18 cellular contexts compared by ENCODE assay signal in the genomic region with DNA sequence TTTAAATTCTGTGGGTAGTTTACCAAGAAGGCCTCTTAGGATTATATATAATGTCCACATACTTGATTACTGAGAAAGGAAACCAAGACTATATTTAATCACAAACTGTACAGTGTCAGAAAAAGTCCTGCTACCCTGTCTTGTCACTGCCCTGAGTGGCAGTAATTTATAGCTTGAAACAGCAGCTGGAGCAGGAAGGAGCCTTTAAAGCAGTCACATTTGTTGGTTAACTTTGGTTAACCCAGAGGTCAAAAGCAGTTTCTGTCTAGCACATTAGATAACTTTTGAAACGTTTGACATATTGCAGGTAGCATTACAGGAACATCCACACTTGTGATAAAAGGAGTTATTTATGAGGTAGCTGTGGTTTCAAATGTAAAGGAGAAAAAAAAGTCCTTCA.
DNase-seq lines count a peak whose midpoint lies in the region; ATAC-seq and TF ChIP-seq lines count a peak whose summit lies in the region.
"Had no signal": no experiment of that assay in that cellular context is flagged by ENCODE, and none has a peak within 500 bp of the region (broad histone marks: within the 10 kb centered on the region; RNA-seq: fewer than 3 reads in every experiment).

No MANE protein-coding gene starts in this region.

- ATAC-seq in SK-N-SH treated with all-trans-retinoic acid at 6 μM for 48 hours (peak; percentile 45), HG02840 (IDR thresholded peaks at IDR 0.05; ENCODE audit: low FRiP score, unreplicated experiment) (peak; percentile 76), body of pancreas (no peak)
- ATAC-seq in stimulated activated naive B cell treated with anti-CD40 and anti-IgM and Interleukin-4, amounts not matched to agents 10 μg/mL and 1 μg/mL and 100 μg/mL, for 72 hours (replicated peaks): peak; percentile 42 to 64
- ATAC-seq in natural killer cell treated with Interleukin-12 subunit alpha and Interleukin-12 subunit beta and Interleukin-15 and Interleukin-18, amount 100 ng/mL, for 72 hours: no peak
- ATAC-seq: gastroesophageal sphincter had no signal

- CTCF ChIA-PET in SK-N-SH (lab: Yijun Ruan, JAX): interaction anchor here (0.8 to 3.3 kb wide), 11 partner anchors 16 to 261 kb away, joined by 3 to 33 read pairs (median 4); no protein-coding TSS in a partner anchor
- CTCF ChIA-PET in A673 (lab: Charles Lee): no interaction called here

- no peaks in the 10 kb centered on the region for H4K20me1 ChIP-seq in SK-N-SH (ENCODE audit: insufficient read depth)

- H3K79me2 ChIP-seq in SK-N-SH (ENCODE audit: insufficient read depth): no peaks in the 10 kb centered on the region

- TF ChIP-seq RAD21 in SK-N-SH (IDR thresholded peaks at IDR 0.05; ENCODE audit: low read length): no peak

- H3F3A ChIP-seq in SK-N-SH (replicated peaks; ENCODE audit: insufficient read depth): no peaks in the 10 kb centered on the region

- no peak overlapping the region for H3K27ac Mint-ChIP-seq in stimulated activated naive B cell treated with anti-CD40 and anti-IgM and Interleukin-4, amounts not matched to agents 10 μg/mL and 1 μg/mL and 100 μg/mL, for 72 hours
- H3K27ac Mint-ChIP-seq in natural killer cell treated with Interleukin-12 subunit alpha and Interleukin-12 subunit beta and Interleukin-15 and Interleukin-18, amount 100 ng/mL, for 72 hours: no peak overlapping the region
- H3K27ac Mint-ChIP-seq: activated naive CD8-positive, alpha-beta T cell treated with anti-CD3 and anti-CD28 coated beads, Interleukin-2, amount 10 ng/mL, durations not matched to agents 7 days and 5 days; GM23338 had no signal

- H3K9me3 Mint-ChIP-seq in stimulated activated naive B cell treated with anti-CD40 and anti-IgM and Interleukin-4, amounts not matched to agents 10 μg/mL and 1 μg/mL and 100 μg/mL, for 72 hours: no peaks in the 10 kb centered on the region
- H3K9me3 Mint-ChIP-seq in natural killer cell treated with Interleukin-12 subunit alpha and Interleukin-12 subunit beta and Interleukin-15 and Interleukin-18, amount 100 ng/mL, for 72 hours: no peaks in the 10 kb centered on the region
- H3K9me3 Mint-ChIP-seq: activated naive CD8-positive, alpha-beta T cell treated with anti-CD3 and anti-CD28 coated beads, Interleukin-2, amount 10 ng/mL, durations not matched to agents 7 days and 5 days; GM23338 had no signal

- H3K4me1 ChIP-seq in SK-N-SH (ENCODE audit: control insufficient read depth in 1 of 2, insufficient read depth in 2 of 2, low read depth in 1 of 2, low read length in 1 of 2) (peaks cover 0 to 4% of the 10 kb centered on the region in 2 experiments; a peak in 2 of 4 replicates), body of pancreas (peaks cover 18% of the 10 kb centered on the region), A673 (ENCODE audit: insufficient read depth, low read length, poor library complexity, severe bottlenecking) (no peaks in the 10 kb centered on the region)
- H3K4me1 ChIP-seq: lower lobe of right lung had no signal

- no peak overlapping the region for H3K9ac ChIP-seq in SK-N-SH

- peaks cover 6 to 22% of the 10 kb centered on the region in 2 donors for H3K4me1 Mint-ChIP-seq in stimulated activated naive B cell treated with anti-CD40 and anti-IgM and Interleukin-4, amounts not matched to agents 10 μg/mL and 1 μg/mL and 100 μg/mL, for 72 hours
- H3K4me1 Mint-ChIP-seq in natural killer cell treated with Interleukin-12 subunit alpha and Interleukin-12 subunit beta and Interleukin-15 and Interleukin-18, amount 100 ng/mL, for 72 hours (ENCODE audit: low read depth in 2 of 2): no peaks in the 10 kb centered on the region
- H3K4me1 Mint-ChIP-seq: activated naive CD8-positive, alpha-beta T cell treated with anti-CD3 and anti-CD28 coated beads, Interleukin-2, amount 10 ng/mL, durations not matched to agents 7 days and 5 days had no signal

- H2AFZ ChIP-seq in SK-N-SH (ENCODE audit: low read depth): no peak overlapping the region
- H2AFZ ChIP-seq: GM23338 had no signal

- H3K9me2 ChIP-seq in SK-N-SH: no peaks in the 10 kb centered on the region

- no peaks in the 10 kb centered on the region for H3K27me3 Mint-ChIP-seq in stimulated activated naive B cell treated with anti-CD40 and anti-IgM and Interleukin-4, amounts not matched to agents 10 μg/mL and 1 μg/mL and 100 μg/mL, for 72 hours
- peaks cover 5 to 7% of the 10 kb centered on the region in 2 donors for H3K27me3 Mint-ChIP-seq in natural killer cell treated with Interleukin-12 subunit alpha and Interleukin-12 subunit beta and Interleukin-15 and Interleukin-18, amount 100 ng/mL, for 72 hours
- H3K27me3 Mint-ChIP-seq: activated naive CD8-positive, alpha-beta T cell treated with anti-CD3 and anti-CD28 coated beads, Interleukin-2, amount 10 ng/mL, durations not matched to agents 7 days and 5 days had no signal

- H3K27me3 ChIP-seq in SK-N-SH (ENCODE audit: insufficient read depth) (no peaks in the 10 kb centered on the region), body of pancreas (no peaks in the 10 kb centered on the region), A673 (replicated peaks; ENCODE audit: insufficient read depth, low read depth, low read length, poor library complexity) (no peaks in the 10 kb centered on the region)
- H3K27me3 ChIP-seq: gastroesophageal sphincter, ovary had no signal

- BruUV-seq in A673 (replicated peaks; lab: Mats Ljungman, UMichigan): no TSS peak

- peak overlapping the region in 1 of 2 experiments; percentile 73; a peak in 2 of 4 replicates for H3K27ac ChIP-seq in SK-N-SH (ENCODE audit: low read depth in 2 of 2, low read length in 1 of 2)
- peak overlapping the region in 2 of 4 donors; percentile 3 to 45 for H3K27ac ChIP-seq in body of pancreas
- no peak overlapping the region for H3K27ac ChIP-seq in A673 (ENCODE audit: low read depth, low read length, poor library complexity, severe bottlenecking)
- H3K27ac ChIP-seq: 22Rv1, gastroesophageal sphincter, lower lobe of right lung, ovary had no signal

- H3K4me3 ChIP-seq in SK-N-SH (ENCODE audit: low read depth in 2 of 2, low read length in 1 of 2) (no peak overlapping the region), body of pancreas (no peak overlapping the region), A673 (ENCODE audit: low read depth, low read length, poor library complexity, severe bottlenecking) (no peak overlapping the region)
- H3K4me3 ChIP-seq: gastroesophageal sphincter, GM23338, lower lobe of right lung, ovary had no signal

- 0 out of 4 replicates have a peak, but pooled peaks of 1 of the 2 experiments have one; percentile 10 for TF ChIP-seq EP300 in SK-N-SH (IDR thresholded peaks at IDR 0.05; ENCODE audit: borderline replicate concordance in 1 of 2, low read depth in 1 of 2, low read length in 1 of 2)

- H3K4me2 ChIP-seq in SK-N-SH: no peak overlapping the region
- H3K4me2 ChIP-seq: GM23338 had no signal

- intact Hi-C loops in body of pancreas (cut with DNase I) (no loop called here), A673 (cut with micrococcal nuclease; ENCODE audit: unreplicated experiment) (no loop called here)

- H3K36me3 Mint-ChIP-seq in stimulated activated naive B cell treated with anti-CD40 and anti-IgM and Interleukin-4, amounts not matched to agents 10 μg/mL and 1 μg/mL and 100 μg/mL, for 72 hours: no peaks in the 10 kb centered on the region
- no peaks in the 10 kb centered on the region for H3K36me3 Mint-ChIP-seq in natural killer cell treated with Interleukin-12 subunit alpha and Interleukin-12 subunit beta and Interleukin-15 and Interleukin-18, amount 100 ng/mL, for 72 hours
- H3K36me3 Mint-ChIP-seq: activated naive CD8-positive, alpha-beta T cell treated with anti-CD3 and anti-CD28 coated beads, Interleukin-2, amount 10 ng/mL, durations not matched to agents 7 days and 5 days had no signal

- DNase-seq in SK-N-SH (no peak), MV-4-11 (lab: John Stamatoyannopoulos, UW) (peak; percentile 7), body of pancreas (no peak), A673 (ENCODE audit: low spot score) (no peak)
- no peak for DNase-seq in stimulated activated naive B cell treated with anti-CD40 and anti-IgM and Interleukin-4, amounts not matched to agents 10 μg/mL and 1 μg/mL and 100 μg/mL, for 72 hours
- DNase-seq in natural killer cell treated with Interleukin-12 subunit alpha and Interleukin-12 subunit beta and Interleukin-15 and Interleukin-18, amount 100 ng/mL, for 72 hours (ENCODE audit: low spot score): no peak
- DNase-seq: activated naive CD8-positive, alpha-beta T cell treated with anti-CD3 and anti-CD28 coated beads, Interleukin-2, amount 10 ng/mL, durations not matched to agents 7 days and 5 days; lower lobe of right lung; NCI-H82; ovary; stimulated activated CD4-positive, alpha-beta T cell treated with anti-CD3 and anti-CD28 coated beads, Interleukin-1b, Interleukin-23, amount 100 ng/mL, for 48 hours; stimulated activated naive CD4-positive, alpha-beta T cell treated with Interleukin-2 at 50 U/mL for 16 hours; T-helper 2 cell had no signal

- POLR2A ChIA-PET in SK-N-SH (lab: Yijun Ruan, JAX) (no interaction called here), A673 (lab: Charles Lee; ENCODE audit: low non-redundant PET) (no interaction called here)

- H3K4me3 Mint-ChIP-seq in stimulated activated naive B cell treated with anti-CD40 and anti-IgM and Interleukin-4, amounts not matched to agents 10 μg/mL and 1 μg/mL and 100 μg/mL, for 72 hours: no peak overlapping the region
- no peak overlapping the region for H3K4me3 Mint-ChIP-seq in natural killer cell treated with Interleukin-12 subunit alpha and Interleukin-12 subunit beta and Interleukin-15 and Interleukin-18, amount 100 ng/mL, for 72 hours
- H3K4me3 Mint-ChIP-seq: activated naive CD8-positive, alpha-beta T cell treated with anti-CD3 and anti-CD28 coated beads, Interleukin-2, amount 10 ng/mL, durations not matched to agents 7 days and 5 days; GM23338 had no signal

- no peak for TF ChIP-seq CTCF in SK-N-SH (IDR thresholded peaks at IDR 0.05)
- peak in 1 of 7 experiments; percentile 8 for TF ChIP-seq CTCF in body of pancreas (IDR thresholded peaks at IDR 0.05)
- TF ChIP-seq CTCF in A673 (conservative IDR thresholded peaks at IDR 0.05; ENCODE audit: low read depth, low read length): no peak

- no peaks in the 10 kb centered on the region for H3K9me3 ChIP-seq in SK-N-SH
- H3K9me3 ChIP-seq in body of pancreas: no peaks in the 10 kb centered on the region
- H3K9me3 ChIP-seq in A673 (ENCODE audit: low read depth, low read length, poor library complexity, severe bottlenecking): no peaks in the 10 kb centered on the region
- H3K9me3 ChIP-seq: gastroesophageal sphincter, lower lobe of right lung, ovary had no signal

- H3K36me3 ChIP-seq in SK-N-SH (replicated peaks in 1 of 2; ENCODE audit: control insufficient read depth in 1 of 2, insufficient read depth in 2 of 2, low read length in 1 of 2) (no peaks in the 10 kb centered on the region), body of pancreas (replicated peaks in 1 of 2; ENCODE audit: insufficient read depth in 1 of 2, low read depth in 2 of 2) (no peaks in the 10 kb centered on the region), A673 (ENCODE audit: insufficient read depth, low read length, poor library complexity, severe bottlenecking) (no peaks in the 10 kb centered on the region)
- H3K36me3 ChIP-seq: gastroesophageal sphincter, lower lobe of right lung, ovary had no signal

- TF ChIP-seq POLR2A in body of pancreas (IDR thresholded peaks at IDR 0.05): no peak

- WGBS in SK-N-SH (ENCODE audit: low lambda C conversion rate): 9% methylated on average over 1 of the region's 1 CpG
- 0 to 13% methylated on average over 1 of the region's 1 CpG for WGBS in body of pancreas, 2 donors

TF ChIP-seq in SK-N-SH, 30 proteins besides CTCF, POLR2A, EP300 and RAD21 (continues in another document):
- TF ChIP-seq FOSL2 (IDR thresholded peaks at IDR 0.05; ENCODE audit: borderline replicate concordance, low read depth): no peak

Comparison
In these comparisons a context has a peak if more than half of its experiments do, and no peak if none do; other contexts are left out.
1. ATAC-seq: peak in SK-N-SH treated with all-trans-retinoic acid at 6 μM for 48 hours (single experiment), HG02840 (single experiment) and stimulated activated naive B cell treated with anti-CD40 and anti-IgM and Interleukin-4, amounts not matched to agents 10 μg/mL and 1 μg/mL and 100 μg/mL, for 72 hours (2 of 2); none in body of pancreas (single experiment) and natural killer cell treated with Interleukin-12 subunit alpha and Interleukin-12 subunit beta and Interleukin-15 and Interleukin-18, amount 100 ng/mL, for 72 hours (0 of 2).